1 cellular context compared by ENCODE assay signal in genomic region chr2:215277942-215278341, GRCh38.
TF ChIP-seq lines count a peak whose summit lies in the region.

No MANE protein-coding gene starts in this region.

TF ChIP-seq in K562, 482 proteins besides CTCF, POLR2A, EP300 and RAD21 (continued from another document):
- no peak for TF ChIP-seq MITF (IDR thresholded peaks at IDR 0.05)
- peak; percentile 51 to 53; a peak in 2 of 4 replicates for TF ChIP-seq KDM1A (IDR thresholded peaks at IDR 0.05)
- TF ChIP-seq BCOR (IDR thresholded peaks at IDR 0.05), result no peak
- TF ChIP-seq ATF3 (IDR thresholded peaks at IDR 0.05), result peak; percentile 72
- TF ChIP-seq ATF3 (CRISPR knock-in tag; conservative IDR thresholded peaks at IDR 0.05), result no peak
- TF ChIP-seq ZNF740 (CRISPR knock-in tag; IDR thresholded peaks at IDR 0.05), result no peak
- no peak for TF ChIP-seq ZNF740 (tag; IDR thresholded peaks at IDR 0.05)
- TF ChIP-seq KDM2B (CRISPR knock-in tag; IDR thresholded peaks at IDR 0.05), result no peak
- TF ChIP-seq LEF1 (IDR thresholded peaks at IDR 0.05), result 0 out of 2 replicates have a peak, but pooled peaks have one; percentile 24
- no peak for TF ChIP-seq SRF (CRISPR knock-in tag; IDR thresholded peaks at IDR 0.05)
- TF ChIP-seq TFE3 (CRISPR knock-in tag; IDR thresholded peaks at IDR 0.05), result no peak
- 0 out of 2 replicates have a peak, but pooled peaks have one; percentile 36 for TF ChIP-seq ZNF592 (IDR thresholded peaks at IDR 0.05)
- TF ChIP-seq SP1 (CRISPR knock-in tag; IDR thresholded peaks at IDR 0.05), result no peak
- TF ChIP-seq CREM (IDR thresholded peaks at IDR 0.05; ENCODE audit: low read depth), result 0 out of 2 replicates have a peak, but pooled peaks have one; percentile 15
- TF ChIP-seq HMBOX1 (IDR thresholded peaks at IDR 0.05), result peak; percentile 74
- peak in 1 of 2 experiments; percentile 65; a peak in 1 of 4 replicates for TF ChIP-seq TBL1XR1 (IDR thresholded peaks at IDR 0.05; ENCODE audit: low read length in 2 of 2)
- no peak for TF ChIP-seq NR2C2 (CRISPR knock-in tag; IDR thresholded peaks at IDR 0.05)
- TF ChIP-seq NR2C2 (tag; IDR thresholded peaks at IDR 0.05), result 0 out of 2 replicates have a peak, but pooled peaks have one; percentile 15
- TF ChIP-seq DPF2 (IDR thresholded peaks at IDR 0.05), result peak; percentile 83
- TF ChIP-seq ARID1B (IDR thresholded peaks at IDR 0.05), result peak; percentile 72
- TF ChIP-seq FOSL1 (tag; conservative IDR thresholded peaks at IDR 0.05), result peak; percentile 79
- TF ChIP-seq SMARCA4 (IDR thresholded peaks at IDR 0.05), result peak; percentile 68; the same call in 1 of the 2 replicates
- peak; percentile 59; the same call in 1 of the 2 replicates for TF ChIP-seq JUN (IDR thresholded peaks at IDR 0.05; ENCODE audit: borderline replicate concordance, low read depth, low read length)
- no peak for TF ChIP-seq JUN (CRISPR knock-in tag; IDR thresholded peaks at IDR 0.05; ENCODE audit: borderline replicate concordance)
- peak; percentile 89 for TF ChIP-seq JUND (IDR thresholded peaks at IDR 0.05; ENCODE audit: borderline replicate concordance, low read depth, low read length)
- peak; percentile 69; the same call in 1 of the 3 replicates for TF ChIP-seq JUND (tag; IDR thresholded peaks at IDR 0.05; ENCODE audit: borderline replicate concordance, low read depth, low read length)
- peak in 1 of 2 experiments; percentile 52; a peak in 1 of 4 replicates for TF ChIP-seq RCOR1 (IDR thresholded peaks at IDR 0.05; ENCODE audit: borderline replicate concordance in 1 of 2, low read depth in 2 of 2, low read length in 2 of 2)
- no peak for TF ChIP-seq ZSCAN29 (IDR thresholded peaks at IDR 0.05)
- no peak for TF ChIP-seq FIP1L1 (IDR thresholded peaks at IDR 0.05; ENCODE audit: low read depth, low read length, poor library complexity, severe bottlenecking)
- TF ChIP-seq SMAD4 (CRISPR knock-in tag; conservative IDR thresholded peaks at IDR 0.05), result 0 out of 2 replicates have a peak, but pooled peaks have one; percentile 34
- peak; percentile 14 to 35; a peak in 1 of 4 replicates for TF ChIP-seq FOXK2 (conservative IDR thresholded peaks at IDR 0.05 in 1 of 2, IDR thresholded peaks at IDR 0.05 in 1 of 2; ENCODE audit: low read depth in 2 of 2)
- TF ChIP-seq MNT (conservative IDR thresholded peaks at IDR 0.05), result 0 out of 4 replicates have a peak, but pooled peaks of 1 of the 2 experiments have one; percentile 34
- TF ChIP-seq EGR1 (conservative IDR thresholded peaks at IDR 0.05), result peak; percentile 76
- TF ChIP-seq NR2C1 (IDR thresholded peaks at IDR 0.05), result no peak
- 0 out of 2 replicates have a peak, but pooled peaks have one; percentile 11 for TF ChIP-seq NR2C1 (tag; IDR thresholded peaks at IDR 0.05)
TF ChIP-seq in K562: peak in this region for 23.
